Comparison of ENCODE assay signal across 1 cellular context in genomic region chr10:95655571-95656290, GRCh38.
A peak's percentile ranks its signal among the peaks of the same experiment; 100 is the strongest.
TF ChIP-seq lines count a peak whose summit lies in the region.

No MANE protein-coding gene starts in this region.

TF ChIP-seq in HepG2, 621 proteins besides CTCF, POLR2A, EP300 and RAD21 (continued from another document):
- 0 out of 2 replicates have a peak, but pooled peaks have one; percentile 11 for TF ChIP-seq PATZ1 (CRISPR knock-in tag; IDR thresholded peaks at IDR 0.05)
- TF ChIP-seq ZNF33B (CRISPR knock-in tag; IDR thresholded peaks at IDR 0.05), result no peak
- peak; percentile 86; the same call in 1 of the 2 replicates for TF ChIP-seq EEA1 (CRISPR knock-in tag; IDR thresholded peaks at IDR 0.05; ENCODE audit: borderline replicate concordance)
- peak; percentile 55 for TF ChIP-seq ZBTB38 (CRISPR knock-in tag; IDR thresholded peaks at IDR 0.05)
- no peak for TF ChIP-seq JARID2 (CRISPR knock-in tag; IDR thresholded peaks at IDR 0.05; ENCODE audit: insufficient replicate concordance)
- 0 out of 2 replicates have a peak, but pooled peaks have one; percentile 11 for TF ChIP-seq NR1H2 (CRISPR knock-in tag; IDR thresholded peaks at IDR 0.05; ENCODE audit: borderline replicate concordance, low read depth)
- no peak for TF ChIP-seq ZNF318 (CRISPR knock-in tag; IDR thresholded peaks at IDR 0.05)
- peak; percentile 86; the same call in 1 of the 2 replicates for TF ChIP-seq ZNF234 (CRISPR knock-in tag; conservative IDR thresholded peaks at IDR 0.05)
- TF ChIP-seq ZMYM3 (CRISPR knock-in tag; IDR thresholded peaks at IDR 0.05), result no peak
- TF ChIP-seq SNRNP70 (IDR thresholded peaks at IDR 0.05; ENCODE audit: low read depth, low read length), result no peak
- no peak for TF ChIP-seq ZNF17 (CRISPR knock-in tag; IDR thresholded peaks at IDR 0.05)
- no peak for TF ChIP-seq ZSCAN29 (CRISPR knock-in tag; conservative IDR thresholded peaks at IDR 0.05)
- TF ChIP-seq MXD4 (CRISPR knock-in tag; IDR thresholded peaks at IDR 0.05), result no peak
- peak; percentile 11; the same call in 1 of the 2 replicates for TF ChIP-seq NR2F2 (IDR thresholded peaks at IDR 0.05; ENCODE audit: borderline replicate concordance, low read depth)
- 0 out of 2 replicates have a peak, but pooled peaks have one; percentile 59 for TF ChIP-seq ZSCAN5A (CRISPR knock-in tag; IDR thresholded peaks at IDR 0.05; ENCODE audit: borderline replicate concordance)
- 0 out of 2 replicates have a peak, but pooled peaks have one; percentile 8 for TF ChIP-seq CAMTA2 (CRISPR knock-in tag; IDR thresholded peaks at IDR 0.05; ENCODE audit: borderline replicate concordance)
- TF ChIP-seq EZH2 (conservative IDR thresholded peaks at IDR 0.05; ENCODE audit: low read depth, low read length), result no peak
- no peak for TF ChIP-seq ZNF570 (CRISPR knock-in tag; IDR thresholded peaks at IDR 0.05; ENCODE audit: borderline replicate concordance)
- TF ChIP-seq ZBTB39 (CRISPR knock-in tag; IDR thresholded peaks at IDR 0.05), result 0 out of 2 replicates have a peak, but pooled peaks have one; percentile 3
- no peak for TF ChIP-seq TCF12 (IDR thresholded peaks at IDR 0.05)
- no peak for TF ChIP-seq TCF12 (CRISPR knock-in tag; IDR thresholded peaks at IDR 0.05)
- 0 out of 2 replicates have a peak, but pooled peaks have one; percentile 45 for TF ChIP-seq ZNF607 (CRISPR knock-in tag; IDR thresholded peaks at IDR 0.05; ENCODE audit: borderline replicate concordance)
- 0 out of 2 replicates have a peak, but pooled peaks have one; percentile 6 for TF ChIP-seq ZNF770 (CRISPR knock-in tag; IDR thresholded peaks at IDR 0.05)
- no peak for TF ChIP-seq MLXIP (CRISPR knock-in tag; IDR thresholded peaks at IDR 0.05; ENCODE audit: borderline replicate concordance)
- no peak for TF ChIP-seq JUNB (CRISPR knock-in tag; IDR thresholded peaks at IDR 0.05; ENCODE audit: borderline replicate concordance)
